In the genomic region with DNA sequence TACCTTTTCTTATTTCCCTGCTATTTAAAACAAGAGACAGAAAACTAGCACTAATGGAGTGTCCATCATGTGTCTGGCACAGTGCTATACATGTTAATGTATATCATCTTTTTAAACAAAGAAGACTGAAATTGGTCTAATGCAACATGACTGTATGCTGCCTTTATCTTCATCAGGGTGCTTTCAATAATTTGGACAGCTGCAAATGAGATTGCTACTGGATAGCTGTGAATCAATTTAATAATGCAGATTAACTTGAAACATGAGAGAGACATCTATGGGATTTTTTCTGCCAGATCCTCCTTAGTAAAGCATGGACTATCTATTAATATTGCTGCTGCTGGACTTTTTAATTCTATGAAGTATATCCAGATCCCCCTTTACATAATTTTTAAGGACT, we compare ENCODE assay signal across 3 cellular contexts.
"Had no signal": no experiment of that assay in that cellular context is flagged by ENCODE, and none has a peak within 500 bp of the region (broad histone marks: within the 10 kb centered on the region; RNA-seq: fewer than 3 reads in every experiment).

No MANE protein-coding gene starts in this region.

- DNase-seq: GDM1, GF-D8 had no signal

- ATAC-seq: GM12878 had no signal

- H3K4me3 ChIP-seq: GM12878 had no signal
